Comparison of ENCODE assay signal across 33 cellular contexts in the genomic region with DNA sequence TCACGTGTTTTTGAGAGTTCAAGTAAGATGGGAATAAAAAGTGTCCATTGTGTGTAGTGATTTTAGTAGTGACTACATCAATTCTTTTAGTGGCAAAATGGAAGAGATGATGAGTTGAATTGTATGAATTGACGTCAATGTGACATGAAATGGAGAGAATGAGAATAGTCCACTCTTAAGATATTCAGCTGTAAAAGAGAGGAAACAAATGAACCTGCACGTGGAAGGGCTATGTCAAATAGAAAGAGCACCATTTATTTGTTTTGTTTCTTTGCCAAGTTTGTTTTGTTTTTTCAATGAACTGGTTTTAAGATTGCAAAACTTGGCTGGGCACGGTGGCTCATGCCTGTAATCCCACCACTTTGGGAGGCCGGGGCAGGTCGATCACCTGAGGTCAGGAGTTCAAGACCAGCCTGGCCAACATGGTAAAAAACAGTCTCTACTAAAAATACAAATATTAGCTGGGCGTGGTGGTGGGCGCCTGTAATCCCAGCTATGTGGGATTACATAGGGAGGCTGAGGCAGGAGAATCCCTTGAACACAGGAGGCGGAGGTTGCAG.
"Had no signal": no experiment of that assay in that cellular context is flagged by ENCODE, and none has a peak within 500 bp of the region (broad histone marks: within the 10 kb centered on the region; RNA-seq: fewer than 3 reads in every experiment).

No MANE protein-coding gene starts in this region.

- H3K4me3 ChIP-seq: adrenal gland, body of pancreas, breast epithelium had no signal

- H3K36me3 ChIP-seq: adrenal gland, brain microvascular endothelial cell, breast epithelium had no signal

- H3K27ac ChIP-seq: adrenal gland, body of pancreas, brain microvascular endothelial cell, breast epithelium, VCaP had no signal

- ATAC-seq: activated CD8-positive, alpha-beta T cell treated with anti-CD3 and anti-CD28 coated beads for 36 hours; activated naive CD4-positive, alpha-beta T cell treated with anti-CD3 and anti-CD28 coated beads, Interleukin-2, amount 50 U/mL, for 72 hours; activated T-cell treated with anti-CD3 and anti-CD28 coated beads, Interleukin-2, amount 50 U/mL, for 4 hours; activated T-cell treated with anti-CD3 and anti-CD28 coated beads, Interleukin-2, amount 50 U/mL, for 72 hours; activated T-helper 17 cell treated with anti-CD3 and anti-CD28 coated beads, Interleukin-2, amount 50 U/mL, for 72 hours; body of pancreas had no signal

- DNase-seq: activated B cell treated with CpG ODN at 0.5 μM for 24 hours; activated CD4-positive, alpha-beta memory T cell treated with anti-CD3 and anti-CD28 coated beads for 36 hours; activated CD4-positive, alpha-beta T cell treated with anti-CD3 and anti-CD28 coated beads for 4 hours; activated CD4-positive, alpha-beta T cell treated with anti-CD3 and anti-CD28 coated beads, Interleukin-2, amount 10 ng/mL, durations not matched to agents 24 days and 14 days; activated CD4-positive, alpha-beta T cell treated with anti-CD3 and anti-CD28 coated beads, Interleukin-2, amount 50 U/mL, for 1 hour; activated CD4-positive, alpha-beta T cell treated with anti-CD3 and anti-CD28 coated beads, Interleukin-2, amount 50 U/mL, for 4 hours; activated CD4-positive, CD25-positive, alpha-beta regulatory T cell treated with anti-CD3 and anti-CD28 coated beads, Interleukin-2, amount 50 U/mL, for 72 hours; activated CD8-positive, alpha-beta memory T cell treated with anti-CD3 and anti-CD28 coated beads, Interleukin-2, amount 50 U/mL, for 4 hours; activated CD8-positive, alpha-beta T cell treated with anti-CD3 and anti-CD28 coated beads for 36 hours; activated effector memory CD4-positive, alpha-beta T cell treated with anti-CD3 and anti-CD28 coated beads, Interleukin-2, amount 50 U/mL, for 16 hours; activated gamma-delta T cell treated with Interleukin-2 at 50 U/mL for 16 hours; activated naive CD4-positive, alpha-beta T cell; activated naive CD4-positive, alpha-beta T cell treated with anti-CD3 and anti-CD28 coated beads for 36 hours; activated naive CD4-positive, alpha-beta T cell treated with anti-CD3 and anti-CD28 coated beads, Interleukin-2, amount 50 U/mL, for 16 hours; activated naive CD8-positive, alpha-beta T cell treated with anti-CD3 and anti-CD28 coated beads for 36 hours; activated T-cell treated with anti-CD3 and anti-CD28 coated beads for 4 hours; activated T-cell treated with anti-CD3 and anti-CD28 coated beads, Interleukin-2, amount 50 U/mL, for 1 hour; activated T-cell treated with anti-CD3 and anti-CD28 coated beads, Interleukin-2, amount 50 U/mL, for 4 hours; activated T-cell treated with anti-CD3 and anti-CD28 coated beads, Interleukin-2, amount 50 U/mL, for 72 hours; adrenal gland; amniotic stem cell; aorta; body of pancreas; brain microvascular endothelial cell; central memory CD4-positive, alpha-beta T cell; T-helper 2 cell; T-helper 9 cell had no signal

- H3K27me3 ChIP-seq: adrenal gland, body of pancreas, brain microvascular endothelial cell, breast epithelium had no signal

- FAIRE-seq: astrocyte, TTC549 had no signal

- H3K9me3 ChIP-seq: adrenal gland, body of pancreas, breast epithelium had no signal

- H3K4me1 ChIP-seq: adrenal gland, body of pancreas, breast epithelium had no signal
